Comparison of ENCODE assay signal across 23 cellular contexts in the genomic region with DNA sequence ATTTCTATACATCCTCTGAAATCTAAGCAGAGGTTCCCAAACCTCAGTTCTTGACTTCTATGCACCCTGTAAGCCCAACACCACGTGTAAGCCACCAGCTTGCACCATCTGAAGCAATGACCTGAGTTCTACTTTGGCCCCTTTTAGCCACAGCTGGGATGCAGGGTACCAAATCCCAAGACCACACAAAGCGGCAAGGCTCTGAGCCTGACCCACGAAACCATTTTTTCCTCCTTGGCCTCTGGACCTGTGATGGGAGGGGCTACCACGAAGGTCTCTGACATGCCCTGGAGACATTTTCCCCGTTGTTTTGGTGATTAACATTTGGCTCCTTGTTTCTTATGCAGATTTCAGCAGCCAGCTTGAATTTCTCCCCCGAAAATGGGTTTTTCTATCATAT.
"Had no signal": no experiment of that assay in that cellular context is flagged by ENCODE, and none has a peak within 500 bp of the region (broad histone marks: within the 10 kb centered on the region; RNA-seq: fewer than 3 reads in every experiment).

No MANE protein-coding gene starts in this region.

- H3K4me3 Mint-ChIP-seq: dendritic cell treated with granulocyte-macrophage colony-stimulating factor and Interleukin-4, amounts not matched to agents 40 ng/mL and 50 ng/mL, for 4 days; naive thymus-derived CD4-positive, alpha-beta T cell; nephron; neural progenitor cell; stimulated activated effector memory CD8-positive, alpha-beta T cell treated with anti-CD3 and anti-CD28 coated beads, Interleukin-12 subunit alpha, Interleukin-12 subunit beta, amount 100 ng/mL, for 72 hours; type B pancreatic cell had no signal

- H3K4me1 ChIP-seq: colonic mucosa, left lung, neural progenitor cell, parathyroid adenoma, prostate gland, right atrium auricular region, sigmoid colon, stomach, thyroid gland had no signal

- H3K27me3 Mint-ChIP-seq: dendritic cell treated with granulocyte-macrophage colony-stimulating factor and Interleukin-4, amounts not matched to agents 40 ng/mL and 50 ng/mL, for 4 days; naive thymus-derived CD4-positive, alpha-beta T cell; type B pancreatic cell had no signal

- H3K27me3 ChIP-seq: colonic mucosa, left lung, neural progenitor cell, right atrium auricular region, sigmoid colon, stomach, thyroid gland had no signal

- H3K27ac ChIP-seq: colonic mucosa, left lung, neural progenitor cell, parathyroid adenoma, prostate gland, right atrium auricular region, sigmoid colon, stomach, thyroid gland had no signal

- H3K4me3 ChIP-seq: colonic mucosa, left lung, neural progenitor cell, prostate gland, right atrium auricular region, sigmoid colon, stomach, thyroid gland had no signal

- H3K36me3 ChIP-seq: colonic mucosa had no signal

- H3K4me2 ChIP-seq: neural progenitor cell had no signal

- H2AFZ ChIP-seq: neural progenitor cell, parathyroid adenoma had no signal

- H3K9me3 ChIP-seq: colonic mucosa, prostate gland, thyroid gland had no signal

- DNase-seq: colonic mucosa; effector CD8-positive, alpha-beta T cell; hypothalamus; left cardiac atrium; left lung; mesenchymal stem cell; midbrain; naive thymus-derived CD4-positive, alpha-beta T cell; sigmoid colon; stimulated activated CD4-positive, alpha-beta T cell treated with anti-CD3 and anti-CD28 coated beads, Interleukin-2, amount 100 ng/mL, for 24 hours; stimulated activated CD4-positive, alpha-beta T cell treated with anti-CD3 and anti-CD28 coated beads, Interleukin-4, amount 100 ng/mL, for 24 hours; stimulated activated naive CD4-positive, alpha-beta T cell treated with Interleukin-2 at 50 U/mL for 16 hours; stomach; thyroid gland had no signal

- H3K9ac ChIP-seq: neural progenitor cell, parathyroid adenoma had no signal

- FAIRE-seq: frontal cortex had no signal

- H3K4me1 Mint-ChIP-seq: nephron; neural progenitor cell; stimulated activated effector memory CD8-positive, alpha-beta T cell treated with anti-CD3 and anti-CD28 coated beads, Interleukin-12 subunit alpha, Interleukin-12 subunit beta, amount 100 ng/mL, for 72 hours had no signal

- ATAC-seq: left cardiac atrium; left lung; naive thymus-derived CD4-positive, alpha-beta T cell; stimulated activated effector memory CD8-positive, alpha-beta T cell treated with anti-CD3 and anti-CD28 coated beads, Interleukin-12 subunit alpha, Interleukin-12 subunit beta, amount 100 ng/mL, for 72 hours had no signal

- H3K79me2 ChIP-seq: parathyroid adenoma had no signal

- H3K27ac Mint-ChIP-seq: dendritic cell treated with granulocyte-macrophage colony-stimulating factor and Interleukin-4, amounts not matched to agents 40 ng/mL and 50 ng/mL, for 4 days; naive thymus-derived CD4-positive, alpha-beta T cell; nephron; neural progenitor cell; stimulated activated effector memory CD8-positive, alpha-beta T cell treated with anti-CD3 and anti-CD28 coated beads, Interleukin-12 subunit alpha, Interleukin-12 subunit beta, amount 100 ng/mL, for 72 hours; type B pancreatic cell had no signal
